ENCODE assay signal across 1 cellular context in genomic region chr19:45119582-45119981, GRCh38.
TF ChIP-seq lines count a peak whose summit lies in the region.

No MANE protein-coding gene starts in this region.

TF ChIP-seq in GM12878, 131 proteins besides CTCF, POLR2A, EP300 and RAD21:
- TF ChIP-seq MXI1 (IDR thresholded peaks at IDR 0.05; ENCODE audit: low read depth, low read length) = no peak
- no peak for TF ChIP-seq E2F8 (IDR thresholded peaks at IDR 0.05; ENCODE audit: low read depth, partially characterized antibody)
- TF ChIP-seq KLF5 (IDR thresholded peaks at IDR 0.05; ENCODE audit: partially characterized antibody) = no peak
- no peak for TF ChIP-seq RELB (IDR thresholded peaks at IDR 0.05; ENCODE audit: low read depth)
- no peak for TF ChIP-seq ZBTB33 (IDR thresholded peaks at IDR 0.05)
- TF ChIP-seq SPI1 (IDR thresholded peaks at IDR 0.05; ENCODE audit: borderline replicate concordance, insufficient read depth, low read depth, low read length) = no peak
